Comparison of ENCODE assay signal across 14 cellular contexts in the genomic region with DNA sequence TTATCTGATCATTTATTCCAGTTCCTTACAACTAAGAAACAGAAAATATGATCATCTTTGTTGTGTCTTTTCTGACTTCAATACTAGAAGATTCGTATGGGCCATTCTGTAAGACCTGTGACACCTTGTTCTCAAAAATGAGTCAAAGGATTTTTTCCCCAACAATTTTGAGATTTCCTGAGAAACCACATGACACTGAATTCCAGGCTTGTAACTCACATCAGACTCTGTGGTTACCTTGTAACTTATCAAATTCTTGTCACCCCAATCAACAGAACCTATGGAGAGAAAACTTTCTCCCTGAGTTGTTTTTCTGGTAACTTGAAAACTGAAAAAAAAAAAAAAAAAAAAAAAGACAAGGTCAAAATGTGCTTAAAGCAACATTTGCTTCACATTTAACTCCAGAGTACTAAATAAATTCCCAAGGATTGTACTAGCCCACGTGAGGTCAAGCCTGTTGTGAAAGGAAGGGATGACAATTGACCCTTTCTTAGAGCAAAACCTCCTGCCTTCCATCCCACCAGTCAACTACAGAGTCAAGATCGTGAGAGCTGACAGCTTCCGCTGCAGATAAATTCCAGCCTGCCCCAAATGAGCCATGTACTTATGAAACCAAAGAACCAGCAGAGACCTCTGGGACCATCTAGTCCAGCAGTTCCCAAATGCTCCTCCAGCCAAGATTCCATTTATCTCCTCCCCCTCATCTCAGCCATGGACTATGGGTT.
DNase-seq lines count a peak whose midpoint lies in the region; ATAC-seq and TF ChIP-seq lines count a peak whose summit lies in the region.
"Had no signal": no experiment of that assay in that cellular context is flagged by ENCODE, and none has a peak within 500 bp of the region (broad histone marks: within the 10 kb centered on the region; RNA-seq: fewer than 3 reads in every experiment).

No MANE protein-coding gene starts in this region.

- no peak overlapping the region for H3K4me3 Mint-ChIP-seq in chondrocyte (ENCODE audit: unreplicated experiment)
- H3K4me3 Mint-ChIP-seq: activated naive CD8-positive, alpha-beta T cell had no signal

- intact Hi-C loops in sigmoid colon (cut with DNase I), result no loop called here

- H3K4me1 Mint-ChIP-seq in chondrocyte (ENCODE audit: low read depth), result peaks cover 21% of the 10 kb centered on the region

- H3K27ac ChIP-seq in AG04450 (ENCODE audit: low read depth, low read length) (peak overlapping the region; percentile 43), sigmoid colon (no peak overlapping the region)
- H3K27ac ChIP-seq: thyroid gland had no signal

- TF ChIP-seq CTCF in AG04450 (IDR thresholded peaks at IDR 0.05; ENCODE audit: low read depth, low read length) (no peak), chondrocyte (IDR thresholded peaks at IDR 0.05) (no peak), sigmoid colon (IDR thresholded peaks at IDR 0.05) (no peak)

- CTCF ChIA-PET in AG04450 (lab: Charles Lee), result no interaction called here

- H3K36me3 Mint-ChIP-seq in chondrocyte (ENCODE audit: low read depth), result peaks cover 7% of the 10 kb centered on the region
- H3K36me3 Mint-ChIP-seq: activated naive CD8-positive, alpha-beta T cell had no signal

- H3K36me3 ChIP-seq in sigmoid colon, result no peaks in the 10 kb centered on the region
- H3K36me3 ChIP-seq: thyroid gland had no signal

- H3K9me3 ChIP-seq in AG04450 (ENCODE audit: control insufficient read depth, insufficient read depth, low read length) (no peaks in the 10 kb centered on the region), sigmoid colon (peaks cover 0 to 2% (median 0%) of the 10 kb centered on the region in 4 donors)
- H3K9me3 ChIP-seq: thyroid gland had no signal

- H3K4me1 ChIP-seq in sigmoid colon, result no peaks in the 10 kb centered on the region
- H3K4me1 ChIP-seq: thyroid gland had no signal

- TF ChIP-seq POLR2A in sigmoid colon (IDR thresholded peaks at IDR 0.05), result no peak

- H3K27ac Mint-ChIP-seq in chondrocyte (ENCODE audit: unreplicated experiment), result peak overlapping the region; percentile 67
- H3K27ac Mint-ChIP-seq: activated naive CD8-positive, alpha-beta T cell had no signal

- H3K27me3 ChIP-seq in AG04450 (ENCODE audit: control insufficient read depth, insufficient read depth, low read length) (no peaks in the 10 kb centered on the region), sigmoid colon (no peaks in the 10 kb centered on the region)
- H3K27me3 ChIP-seq: thyroid gland had no signal

- DNase-seq in AG04450 (ENCODE audit: low read depth, low spot score) (no peak), LHCN-M2 (ENCODE audit: low read depth) (peak; percentile 94), chondrocyte (ENCODE audit: low spot score) (no peak), islet precursor cell (peak; percentile 62), sigmoid colon (no peak), mucosa of gallbladder (ENCODE audit: low spot score) (no peak)
- DNase-seq: effector CD8-positive, alpha-beta T cell; hippocampal formation; NCI-H1436; T-helper 1 cell; thyroid gland had no signal

- TF ChIP-seq EP300 in sigmoid colon (IDR thresholded peaks at IDR 0.05), result no peak

- no peaks in the 10 kb centered on the region for H3K27me3 Mint-ChIP-seq in chondrocyte (ENCODE audit: low read depth)
- H3K27me3 Mint-ChIP-seq: activated naive CD8-positive, alpha-beta T cell had no signal

- POLR2A ChIA-PET in AG04450 (lab: Yijun Ruan, JAX), result no interaction called here

- peaks cover 23% of the 10 kb centered on the region for H3K9me3 Mint-ChIP-seq in chondrocyte (ENCODE audit: low read depth)

- H3K4me3 ChIP-seq in AG04450 (ENCODE audit: low read depth, low read length) (no peak overlapping the region), sigmoid colon (no peak overlapping the region)
- H3K4me3 ChIP-seq: thyroid gland had no signal

- WGBS in sigmoid colon, 2 donors, result 43 to 55% methylated on average over 4 of the region's 4 CpGs

- ATAC-seq in GM21528 (IDR thresholded peaks at IDR 0.05; ENCODE audit: low FRiP score, unreplicated experiment) (no peak), GM21515 (IDR thresholded peaks at IDR 0.05; ENCODE audit: unreplicated experiment) (no peak)

Comparison
In these comparisons a context has a peak if more than half of its experiments do, and no peak if none do; other contexts are left out.
1. DNase-seq: peak in LHCN-M2 (single experiment) and islet precursor cell (single experiment); none in AG04450 (single experiment), chondrocyte (single experiment), sigmoid colon (single experiment) and mucosa of gallbladder (single experiment).